ENCODE assay signal across 1 cellular context in the genomic region with DNA sequence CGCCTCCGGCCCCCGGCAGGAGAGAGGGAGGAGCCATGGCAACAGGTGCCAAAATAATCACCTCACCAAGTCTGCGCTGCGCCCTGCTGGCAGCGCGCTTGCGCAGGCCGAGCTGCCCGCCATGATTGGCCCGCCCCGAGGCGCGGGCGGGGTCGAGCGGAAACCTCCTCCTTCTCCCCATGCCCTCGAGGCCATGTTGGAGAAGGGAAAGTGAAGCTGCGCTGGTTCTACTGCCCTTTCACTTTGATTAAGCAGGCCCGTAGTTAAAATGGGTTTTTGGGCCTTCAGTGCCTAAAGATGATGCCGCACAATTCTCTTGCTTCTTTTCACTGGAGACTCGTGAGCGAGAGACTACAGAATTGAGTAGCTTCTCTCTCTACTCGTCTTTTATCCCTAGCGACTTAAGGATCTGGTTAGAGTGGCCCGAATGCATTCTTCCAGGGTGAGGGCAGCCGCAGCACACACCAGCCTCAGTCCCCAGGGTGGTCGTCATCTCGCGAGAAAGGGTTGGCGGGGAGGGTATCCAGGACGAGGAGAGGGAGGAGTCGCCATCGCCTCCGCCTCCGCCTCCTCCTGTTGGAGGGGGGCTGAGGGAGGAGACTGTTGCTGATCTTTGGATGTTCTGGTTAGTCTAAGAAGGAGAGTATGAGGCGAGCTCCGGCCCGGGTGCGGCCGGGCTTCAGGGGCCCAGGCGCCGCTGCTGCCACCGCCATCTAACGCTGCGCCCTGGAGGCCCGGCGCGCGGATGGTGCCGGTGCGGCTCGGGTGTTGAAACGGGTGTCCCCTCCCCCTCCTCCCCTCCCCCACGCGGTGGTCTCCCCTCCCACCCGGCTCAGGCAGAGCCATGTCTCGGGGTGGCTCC.
TF ChIP-seq lines count a peak whose summit lies in the region.

A gene with protein sequence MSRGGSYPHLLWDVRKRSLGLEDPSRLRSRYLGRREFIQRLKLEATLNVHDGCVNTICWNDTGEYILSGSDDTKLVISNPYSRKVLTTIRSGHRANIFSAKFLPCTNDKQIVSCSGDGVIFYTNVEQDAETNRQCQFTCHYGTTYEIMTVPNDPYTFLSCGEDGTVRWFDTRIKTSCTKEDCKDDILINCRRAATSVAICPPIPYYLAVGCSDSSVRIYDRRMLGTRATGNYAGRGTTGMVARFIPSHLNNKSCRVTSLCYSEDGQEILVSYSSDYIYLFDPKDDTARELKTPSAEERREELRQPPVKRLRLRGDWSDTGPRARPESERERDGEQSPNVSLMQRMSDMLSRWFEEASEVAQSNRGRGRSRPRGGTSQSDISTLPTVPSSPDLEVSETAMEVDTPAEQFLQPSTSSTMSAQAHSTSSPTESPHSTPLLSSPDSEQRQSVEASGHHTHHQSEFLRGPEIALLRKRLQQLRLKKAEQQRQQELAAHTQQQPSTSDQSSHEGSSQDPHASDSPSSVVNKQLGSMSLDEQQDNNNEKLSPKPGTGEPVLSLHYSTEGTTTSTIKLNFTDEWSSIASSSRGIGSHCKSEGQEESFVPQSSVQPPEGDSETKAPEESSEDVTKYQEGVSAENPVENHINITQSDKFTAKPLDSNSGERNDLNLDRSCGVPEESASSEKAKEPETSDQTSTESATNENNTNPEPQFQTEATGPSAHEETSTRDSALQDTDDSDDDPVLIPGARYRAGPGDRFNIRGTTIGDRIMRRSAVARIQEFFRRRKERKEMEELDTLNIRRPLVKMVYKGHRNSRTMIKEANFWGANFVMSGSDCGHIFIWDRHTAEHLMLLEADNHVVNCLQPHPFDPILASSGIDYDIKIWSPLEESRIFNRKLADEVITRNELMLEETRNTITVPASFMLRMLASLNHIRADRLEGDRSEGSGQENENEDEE (plus strand): TSS at position 616 of the 862 bp plus-strand sequence. CDS start 229 bp downstream, at position 845.

TF ChIP-seq in HepG2, 621 proteins besides CTCF, POLR2A, EP300 and RAD21 (continued from another document and continues in another):
- TF ChIP-seq, protein P1, sequence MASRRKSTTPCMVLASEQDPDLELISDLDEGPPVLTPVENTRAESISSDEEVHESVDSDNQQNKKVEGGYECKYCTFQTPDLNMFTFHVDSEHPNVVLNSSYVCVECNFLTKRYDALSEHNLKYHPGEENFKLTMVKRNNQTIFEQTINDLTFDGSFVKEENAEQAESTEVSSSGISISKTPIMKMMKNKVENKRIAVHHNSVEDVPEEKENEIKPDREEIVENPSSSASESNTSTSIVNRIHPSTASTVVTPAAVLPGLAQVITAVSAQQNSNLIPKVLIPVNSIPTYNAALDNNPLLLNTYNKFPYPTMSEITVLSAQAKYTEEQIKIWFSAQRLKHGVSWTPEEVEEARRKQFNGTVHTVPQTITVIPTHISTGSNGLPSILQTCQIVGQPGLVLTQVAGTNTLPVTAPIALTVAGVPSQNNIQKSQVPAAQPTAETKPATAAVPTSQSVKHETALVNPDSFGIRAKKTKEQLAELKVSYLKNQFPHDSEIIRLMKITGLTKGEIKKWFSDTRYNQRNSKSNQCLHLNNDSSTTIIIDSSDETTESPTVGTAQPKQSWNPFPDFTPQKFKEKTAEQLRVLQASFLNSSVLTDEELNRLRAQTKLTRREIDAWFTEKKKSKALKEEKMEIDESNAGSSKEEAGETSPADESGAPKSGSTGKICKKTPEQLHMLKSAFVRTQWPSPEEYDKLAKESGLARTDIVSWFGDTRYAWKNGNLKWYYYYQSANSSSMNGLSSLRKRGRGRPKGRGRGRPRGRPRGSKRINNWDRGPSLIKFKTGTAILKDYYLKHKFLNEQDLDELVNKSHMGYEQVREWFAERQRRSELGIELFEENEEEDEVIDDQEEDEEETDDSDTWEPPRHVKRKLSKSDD (CRISPR knock-in tag; IDR thresholded peaks at IDR 0.05; ENCODE audit: low read depth), result peak; percentile 56; the same call in 1 of the 2 replicates
- TF ChIP-seq, protein P2, sequence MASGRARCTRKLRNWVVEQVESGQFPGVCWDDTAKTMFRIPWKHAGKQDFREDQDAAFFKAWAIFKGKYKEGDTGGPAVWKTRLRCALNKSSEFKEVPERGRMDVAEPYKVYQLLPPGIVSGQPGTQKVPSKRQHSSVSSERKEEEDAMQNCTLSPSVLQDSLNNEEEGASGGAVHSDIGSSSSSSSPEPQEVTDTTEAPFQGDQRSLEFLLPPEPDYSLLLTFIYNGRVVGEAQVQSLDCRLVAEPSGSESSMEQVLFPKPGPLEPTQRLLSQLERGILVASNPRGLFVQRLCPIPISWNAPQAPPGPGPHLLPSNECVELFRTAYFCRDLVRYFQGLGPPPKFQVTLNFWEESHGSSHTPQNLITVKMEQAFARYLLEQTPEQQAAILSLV (CRISPR knock-in tag; IDR thresholded peaks at IDR 0.05; ENCODE audit: borderline replicate concordance), result no peak
- peak; percentile 94; the same call in 1 of the 2 replicates for TF ChIP-seq ZNF556 (CRISPR knock-in tag; IDR thresholded peaks at IDR 0.05; ENCODE audit: borderline replicate concordance)
- peak; percentile 31; the same call in 1 of the 2 replicates for TF ChIP-seq RXRB (CRISPR knock-in tag; IDR thresholded peaks at IDR 0.05; ENCODE audit: borderline replicate concordance)
- TF ChIP-seq, protein P3, sequence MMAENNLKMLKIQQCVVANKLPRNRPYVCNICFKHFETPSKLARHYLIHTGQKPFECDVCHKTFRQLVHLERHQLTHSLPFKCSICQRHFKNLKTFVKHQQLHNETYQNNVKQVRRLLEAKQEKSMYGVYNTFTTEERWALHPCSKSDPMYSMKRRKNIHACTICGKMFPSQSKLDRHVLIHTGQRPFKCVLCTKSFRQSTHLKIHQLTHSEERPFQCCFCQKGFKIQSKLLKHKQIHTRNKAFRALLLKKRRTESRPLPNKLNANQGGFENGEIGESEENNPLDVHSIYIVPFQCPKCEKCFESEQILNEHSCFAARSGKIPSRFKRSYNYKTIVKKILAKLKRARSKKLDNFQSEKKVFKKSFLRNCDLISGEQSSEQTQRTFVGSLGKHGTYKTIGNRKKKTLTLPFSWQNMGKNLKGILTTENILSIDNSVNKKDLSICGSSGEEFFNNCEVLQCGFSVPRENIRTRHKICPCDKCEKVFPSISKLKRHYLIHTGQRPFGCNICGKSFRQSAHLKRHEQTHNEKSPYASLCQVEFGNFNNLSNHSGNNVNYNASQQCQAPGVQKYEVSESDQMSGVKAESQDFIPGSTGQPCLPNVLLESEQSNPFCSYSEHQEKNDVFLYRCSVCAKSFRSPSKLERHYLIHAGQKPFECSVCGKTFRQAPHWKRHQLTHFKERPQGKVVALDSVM (CRISPR knock-in tag; IDR thresholded peaks at IDR 0.05), result no peak
- no peak for TF ChIP-seq WIZ (CRISPR knock-in tag; IDR thresholded peaks at IDR 0.05)
- peak; percentile 71; the same call in 1 of the 2 replicates for TF ChIP-seq ZNF224 (CRISPR knock-in tag; IDR thresholded peaks at IDR 0.05)
- no peak for TF ChIP-seq MAFF (IDR thresholded peaks at IDR 0.05; ENCODE audit: low read depth, low read length)
- no peak for TF ChIP-seq SOX13 (IDR thresholded peaks at IDR 0.05)
- TF ChIP-seq SOX13 (CRISPR knock-in tag; conservative IDR thresholded peaks at IDR 0.05 in 1 of 2, IDR thresholded peaks at IDR 0.05 in 1 of 2), result peak in 1 of 2 experiments; percentile 21; a peak in 1 of 4 replicates
- no peak for TF ChIP-seq ONECUT2 (CRISPR knock-in tag; IDR thresholded peaks at IDR 0.05)
- TF ChIP-seq KMT2A (CRISPR knock-in tag; IDR thresholded peaks at IDR 0.05), result peak; percentile 11; the same call in 1 of the 2 replicates
- no peak for TF ChIP-seq GLI4 (CRISPR knock-in tag; IDR thresholded peaks at IDR 0.05; ENCODE audit: borderline replicate concordance)
- TF ChIP-seq DNMT1 (CRISPR knock-in tag; IDR thresholded peaks at IDR 0.05), result no peak
- peak; percentile 25; the same call in 1 of the 2 replicates for TF ChIP-seq ZNF816 (CRISPR knock-in tag; IDR thresholded peaks at IDR 0.05; ENCODE audit: borderline replicate concordance)
- TF ChIP-seq, protein P4, sequence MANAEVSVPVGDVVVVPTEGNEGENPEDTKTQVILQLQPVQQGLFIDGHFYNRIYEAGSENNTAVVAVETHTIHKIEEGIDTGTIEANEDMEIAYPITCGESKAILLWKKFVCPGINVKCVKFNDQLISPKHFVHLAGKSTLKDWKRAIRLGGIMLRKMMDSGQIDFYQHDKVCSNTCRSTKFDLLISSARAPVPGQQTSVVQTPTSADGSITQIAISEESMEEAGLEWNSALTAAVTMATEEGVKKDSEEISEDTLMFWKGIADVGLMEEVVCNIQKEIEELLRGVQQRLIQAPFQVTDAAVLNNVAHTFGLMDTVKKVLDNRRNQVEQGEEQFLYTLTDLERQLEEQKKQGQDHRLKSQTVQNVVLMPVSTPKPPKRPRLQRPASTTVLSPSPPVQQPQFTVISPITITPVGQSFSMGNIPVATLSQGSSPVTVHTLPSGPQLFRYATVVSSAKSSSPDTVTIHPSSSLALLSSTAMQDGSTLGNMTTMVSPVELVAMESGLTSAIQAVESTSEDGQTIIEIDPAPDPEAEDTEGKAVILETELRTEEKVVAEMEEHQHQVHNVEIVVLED (CRISPR knock-in tag; IDR thresholded peaks at IDR 0.05; ENCODE audit: borderline replicate concordance), result peak; percentile 73
- TF ChIP-seq, protein P5, sequence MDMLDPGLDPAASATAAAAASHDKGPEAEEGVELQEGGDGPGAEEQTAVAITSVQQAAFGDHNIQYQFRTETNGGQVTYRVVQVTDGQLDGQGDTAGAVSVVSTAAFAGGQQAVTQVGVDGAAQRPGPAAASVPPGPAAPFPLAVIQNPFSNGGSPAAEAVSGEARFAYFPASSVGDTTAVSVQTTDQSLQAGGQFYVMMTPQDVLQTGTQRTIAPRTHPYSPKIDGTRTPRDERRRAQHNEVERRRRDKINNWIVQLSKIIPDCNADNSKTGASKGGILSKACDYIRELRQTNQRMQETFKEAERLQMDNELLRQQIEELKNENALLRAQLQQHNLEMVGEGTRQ (IDR thresholded peaks at IDR 0.05; ENCODE audit: low read depth, low read length), result no peak
- TF ChIP-seq, protein P5 (CRISPR knock-in tag; IDR thresholded peaks at IDR 0.05; ENCODE audit: borderline replicate concordance), result no peak
- peak; percentile 27; the same call in 1 of the 2 replicates for TF ChIP-seq ZNF335 (CRISPR knock-in tag; IDR thresholded peaks at IDR 0.05)
- peak; percentile 42; the same call in 1 of the 2 replicates for TF ChIP-seq ZNF709 (CRISPR knock-in tag; IDR thresholded peaks at IDR 0.05)
- peak; percentile 60; the same call in 1 of the 2 replicates for TF ChIP-seq NAIF1 (CRISPR knock-in tag; IDR thresholded peaks at IDR 0.05; ENCODE audit: borderline replicate concordance)
- TF ChIP-seq NFRKB (IDR thresholded peaks at IDR 0.05), result peak; percentile 82
- TF ChIP-seq NR3C1 (CRISPR knock-in tag; IDR thresholded peaks at IDR 0.05), result no peak
- peak; percentile 94 for TF ChIP-seq ZNF121 (CRISPR knock-in tag; IDR thresholded peaks at IDR 0.05)
- TF ChIP-seq, protein P6, sequence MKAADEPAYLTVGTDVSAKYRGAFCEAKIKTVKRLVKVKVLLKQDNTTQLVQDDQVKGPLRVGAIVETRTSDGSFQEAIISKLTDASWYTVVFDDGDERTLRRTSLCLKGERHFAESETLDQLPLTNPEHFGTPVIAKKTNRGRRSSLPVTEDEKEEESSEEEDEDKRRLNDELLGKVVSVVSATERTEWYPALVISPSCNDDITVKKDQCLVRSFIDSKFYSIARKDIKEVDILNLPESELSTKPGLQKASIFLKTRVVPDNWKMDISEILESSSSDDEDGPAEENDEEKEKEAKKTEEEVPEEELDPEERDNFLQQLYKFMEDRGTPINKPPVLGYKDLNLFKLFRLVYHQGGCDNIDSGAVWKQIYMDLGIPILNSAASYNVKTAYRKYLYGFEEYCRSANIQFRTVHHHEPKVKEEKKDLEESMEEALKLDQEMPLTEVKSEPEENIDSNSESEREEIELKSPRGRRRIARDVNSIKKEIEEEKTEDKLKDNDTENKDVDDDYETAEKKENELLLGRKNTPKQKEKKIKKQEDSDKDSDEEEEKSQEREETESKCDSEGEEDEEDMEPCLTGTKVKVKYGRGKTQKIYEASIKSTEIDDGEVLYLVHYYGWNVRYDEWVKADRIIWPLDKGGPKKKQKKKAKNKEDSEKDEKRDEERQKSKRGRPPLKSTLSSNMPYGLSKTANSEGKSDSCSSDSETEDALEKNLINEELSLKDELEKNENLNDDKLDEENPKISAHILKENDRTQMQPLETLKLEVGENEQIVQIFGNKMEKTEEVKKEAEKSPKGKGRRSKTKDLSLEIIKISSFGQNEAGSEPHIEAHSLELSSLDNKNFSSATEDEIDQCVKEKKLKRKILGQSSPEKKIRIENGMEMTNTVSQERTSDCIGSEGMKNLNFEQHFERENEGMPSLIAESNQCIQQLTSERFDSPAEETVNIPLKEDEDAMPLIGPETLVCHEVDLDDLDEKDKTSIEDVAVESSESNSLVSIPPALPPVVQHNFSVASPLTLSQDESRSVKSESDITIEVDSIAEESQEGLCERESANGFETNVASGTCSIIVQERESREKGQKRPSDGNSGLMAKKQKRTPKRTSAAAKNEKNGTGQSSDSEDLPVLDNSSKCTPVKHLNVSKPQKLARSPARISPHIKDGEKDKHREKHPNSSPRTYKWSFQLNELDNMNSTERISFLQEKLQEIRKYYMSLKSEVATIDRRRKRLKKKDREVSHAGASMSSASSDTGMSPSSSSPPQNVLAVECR (CRISPR knock-in tag; IDR thresholded peaks at IDR 0.05; ENCODE audit: borderline replicate concordance), result no peak; the same call in 1 of the 2 replicates
- TF ChIP-seq, protein P7, sequence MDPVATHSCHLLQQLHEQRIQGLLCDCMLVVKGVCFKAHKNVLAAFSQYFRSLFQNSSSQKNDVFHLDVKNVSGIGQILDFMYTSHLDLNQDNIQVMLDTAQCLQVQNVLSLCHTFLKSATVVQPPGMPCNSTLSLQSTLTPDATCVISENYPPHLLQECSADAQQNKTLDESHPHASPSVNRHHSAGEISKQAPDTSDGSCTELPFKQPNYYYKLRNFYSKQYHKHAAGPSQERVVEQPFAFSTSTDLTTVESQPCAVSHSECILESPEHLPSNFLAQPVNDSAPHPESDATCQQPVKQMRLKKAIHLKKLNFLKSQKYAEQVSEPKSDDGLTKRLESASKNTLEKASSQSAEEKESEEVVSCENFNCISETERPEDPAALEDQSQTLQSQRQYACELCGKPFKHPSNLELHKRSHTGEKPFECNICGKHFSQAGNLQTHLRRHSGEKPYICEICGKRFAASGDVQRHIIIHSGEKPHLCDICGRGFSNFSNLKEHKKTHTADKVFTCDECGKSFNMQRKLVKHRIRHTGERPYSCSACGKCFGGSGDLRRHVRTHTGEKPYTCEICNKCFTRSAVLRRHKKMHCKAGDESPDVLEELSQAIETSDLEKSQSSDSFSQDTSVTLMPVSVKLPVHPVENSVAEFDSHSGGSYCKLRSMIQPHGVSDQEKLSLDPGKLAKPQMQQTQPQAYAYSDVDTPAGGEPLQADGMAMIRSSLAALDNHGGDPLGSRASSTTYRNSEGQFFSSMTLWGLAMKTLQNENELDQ (CRISPR knock-in tag; IDR thresholded peaks at IDR 0.05; ENCODE audit: borderline replicate concordance), result peak; percentile 49; the same call in 1 of the 2 replicates
- TF ChIP-seq SRSF4 (IDR thresholded peaks at IDR 0.05; ENCODE audit: low read depth, low read length, poor library complexity, severe bottlenecking), result no peak
- no peak for TF ChIP-seq KAT2B (IDR thresholded peaks at IDR 0.05; ENCODE audit: borderline replicate concordance, low read depth, low read length)
- TF ChIP-seq ZKSCAN5 (CRISPR knock-in tag; IDR thresholded peaks at IDR 0.05), result no peak
- TF ChIP-seq ERF (CRISPR knock-in tag; IDR thresholded peaks at IDR 0.05), result peak; percentile 53; the same call in 1 of the 2 replicates
- TF ChIP-seq HNF4G (IDR thresholded peaks at IDR 0.05; ENCODE audit: borderline replicate concordance, low read depth, low read length), result no peak
- TF ChIP-seq HNF4G (CRISPR knock-in tag; IDR thresholded peaks at IDR 0.05; ENCODE audit: borderline replicate concordance, low read depth), result no peak
- peak; percentile 84 for TF ChIP-seq NFYC (CRISPR knock-in tag; IDR thresholded peaks at IDR 0.05)
